27 cellular contexts compared by ENCODE assay signal in the genomic region with DNA sequence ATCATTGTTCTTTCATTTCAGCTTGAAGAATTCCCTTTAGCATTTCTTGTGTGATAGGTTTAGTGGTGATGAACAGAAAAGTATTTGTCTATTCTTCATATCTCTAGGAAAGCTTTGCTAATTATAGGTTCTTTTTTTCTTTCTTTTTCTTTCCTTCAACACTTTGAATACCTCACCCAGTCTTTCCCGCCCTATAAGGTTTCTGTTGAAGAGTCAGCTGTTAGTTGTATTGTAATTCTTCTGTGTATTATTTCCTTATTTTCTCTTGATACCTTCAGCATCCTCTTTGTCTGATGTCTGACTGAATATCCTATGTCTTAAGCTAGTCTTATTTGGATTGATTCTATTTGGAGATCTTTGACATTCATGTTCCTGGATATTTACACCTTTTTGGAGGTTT.
A peak's percentile ranks its signal among the peaks of the same experiment; 100 is the strongest.
DNase-seq lines count a peak whose midpoint lies in the region; ATAC-seq, FAIRE-seq and TF ChIP-seq lines count a peak whose summit lies in the region.
"Had no signal": no experiment of that assay in that cellular context is flagged by ENCODE, and none has a peak within 500 bp of the region (broad histone marks: within the 10 kb centered on the region; RNA-seq: fewer than 3 reads in every experiment).

No MANE protein-coding gene starts in this region.

- H3K79me2 ChIP-seq in OCI-LY1 (ENCODE audit: insufficient read depth, low read length) (no peaks in the 10 kb centered on the region), H1 (ENCODE audit: control insufficient read depth in 1 of 2, insufficient read depth in 2 of 2, low read length in 2 of 2) (no peaks in the 10 kb centered on the region), H9 (ENCODE audit: insufficient read depth, low read length) (no peaks in the 10 kb centered on the region)

- no peak overlapping the region for H4K5ac ChIP-seq in H1 (ENCODE audit: insufficient read length, low read depth, low read length)
- H4K5ac ChIP-seq in H9 (ENCODE audit: insufficient read length, low read depth, low read length), result no peak overlapping the region

- no peak for ATAC-seq in HG02870 (IDR thresholded peaks at IDR 0.05; ENCODE audit: unreplicated experiment)
- ATAC-seq: GM12878 had no signal

- H3K4me1 ChIP-seq in OCI-LY1 (ENCODE audit: insufficient read depth, low read length, severe bottlenecking), result peaks cover 15% of the 10 kb centered on the region
- no peaks in the 10 kb centered on the region for H3K4me1 ChIP-seq in H1 (replicated peaks in 1 of 4; ENCODE audit: control insufficient read depth in 3 of 4, insufficient read depth in 4 of 4, low read length in 3 of 4)
- no peaks in the 10 kb centered on the region for H3K4me1 ChIP-seq in H9 (ENCODE audit: insufficient read depth, low read length)
- H3K4me1 ChIP-seq: BE2C, BLaER1 had no signal

- TF ChIP-seq POLR2A in H1 (IDR thresholded peaks at IDR 0.05; ENCODE audit: control extremely low read depth in 1 of 2, low read depth in 2 of 2, low read length in 2 of 2), result no peak

- no peak for TF ChIP-seq RAD21 in H1 (IDR thresholded peaks at IDR 0.05 in 1 of 2, conservative IDR thresholded peaks at IDR 0.05 in 1 of 2; ENCODE audit: low read depth in 2 of 2, low read length in 2 of 2)

- H3K27me3 ChIP-seq in OCI-LY1 (ENCODE audit: insufficient read depth, low read length), result no peaks in the 10 kb centered on the region
- H3K27me3 ChIP-seq in H1 (replicated peaks in 1 of 4; ENCODE audit: control insufficient read depth in 3 of 4, extremely low read depth in 1 of 4, insufficient read depth in 3 of 4, low read length in 3 of 4), result no peaks in the 10 kb centered on the region
- H3K27me3 ChIP-seq in H9 (ENCODE audit: insufficient read depth, low read length), result no peaks in the 10 kb centered on the region
- H3K27me3 ChIP-seq: BE2C, BLaER1 had no signal

- TF ChIP-seq CTCF in OCI-LY1 (IDR thresholded peaks at IDR 0.05; ENCODE audit: low read length) (no peak), H1 (IDR thresholded peaks at IDR 0.05; ENCODE audit: control extremely low read depth in 1 of 3, insufficient read depth in 1 of 3, low read depth in 1 of 3, low read length in 3 of 3) (no peak), H9 (conservative IDR thresholded peaks at IDR 0.05) (no peak)

- H3F3A ChIP-seq in OCI-LY1 (ENCODE audit: insufficient read depth, low read length), result no peaks in the 10 kb centered on the region

- TF ChIP-seq EP300 in H1 (IDR thresholded peaks at IDR 0.05; ENCODE audit: borderline replicate concordance in 1 of 2, low read depth in 2 of 2, low read length in 2 of 2), result no peak

- H3K9me3 ChIP-seq in OCI-LY1 (ENCODE audit: low read length) (0 out of 2 replicates have a peak, but pooled peaks cover 3% of the 10 kb centered on the region), H1 (ENCODE audit: insufficient read depth in 2 of 2, low read depth in 1 of 2, low read length in 1 of 2) (no peaks in the 10 kb centered on the region), H9 (ENCODE audit: control insufficient read depth, low read depth, low read length) (peaks cover 8% of the 10 kb centered on the region)
- H3K9me3 ChIP-seq: BE2C had no signal

- no peak for FAIRE-seq in H1 (lab: Jason Lieb, UNC)
- FAIRE-seq: D721Med, GM12878, GM12892, GM18507 had no signal

- H3K4me3 ChIP-seq in OCI-LY1 (ENCODE audit: low read depth, low read length, poor library complexity, severe bottlenecking) (no peak overlapping the region), H1 (ENCODE audit: extremely low read depth in 1 of 4, insufficient read depth in 2 of 4, low read depth in 3 of 4, low read length in 4 of 4) (no peak overlapping the region)
- H3K4me3 ChIP-seq: BLaER1, GM12878 had no signal

- H2BK120ac ChIP-seq in H1 (replicated peaks; ENCODE audit: low read depth, low read length), result no peak overlapping the region
- no peak overlapping the region for H2BK120ac ChIP-seq in H9 (ENCODE audit: low read depth, low read length, poor library complexity, severe bottlenecking)

- H3K4ac ChIP-seq in H1 (replicated peaks; ENCODE audit: insufficient read length, low read depth, low read length) (no peak overlapping the region), H9 (ENCODE audit: low read depth, low read length) (no peak overlapping the region)

- H3K9ac ChIP-seq in OCI-LY1 (ENCODE audit: low read length) (no peak overlapping the region), H1 (replicated peaks in 1 of 4; ENCODE audit: extremely low read depth in 1 of 4, low read depth in 3 of 4, low read length in 3 of 4) (no peak overlapping the region), H9 (ENCODE audit: extremely low read depth, insufficient read length, low read length) (no peak overlapping the region)
- H3K9ac ChIP-seq: BLaER1 had no signal

- H4K91ac ChIP-seq in H1 (replicated peaks; ENCODE audit: insufficient read length, low read length), result no peak overlapping the region
- no peak overlapping the region for H4K91ac ChIP-seq in H9 (ENCODE audit: insufficient read length, low read depth, low read length)

- no peak overlapping the region for H3K27ac Mint-ChIP-seq in H9
- H3K27ac Mint-ChIP-seq: CD14-positive monocyte; CD4-positive, alpha-beta memory T cell; CD4-positive, CD25-positive, alpha-beta regulatory T cell; CD8-positive, alpha-beta memory T cell had no signal

- H2AFZ ChIP-seq in OCI-LY1 (ENCODE audit: low read length) (peak overlapping the region; percentile 55; the same call in 1 of the 2 replicates), H1 (ENCODE audit: low read length) (no peak overlapping the region), H9 (ENCODE audit: low read length) (no peak overlapping the region)

- no peak overlapping the region for H2BK15ac ChIP-seq in H1 (ENCODE audit: low read length)
- H2BK15ac ChIP-seq in H9 (ENCODE audit: low read depth, low read length), result no peak overlapping the region

- H3K18ac ChIP-seq in H1 (ENCODE audit: extremely low read depth, low read length), result no peak overlapping the region
- no peak overlapping the region for H3K18ac ChIP-seq in H9 (ENCODE audit: insufficient read length, low read depth, low read length)

- H2AK5ac ChIP-seq in H1 (ENCODE audit: low read depth, low read length) (no peak overlapping the region), H9 (ENCODE audit: insufficient read length, low read length) (no peak overlapping the region)

- H2BK5ac ChIP-seq in H1 (ENCODE audit: low read depth, low read length) (no peak overlapping the region), H9 (ENCODE audit: insufficient read length, low read length) (no peak overlapping the region)

- CTCF ChIA-PET in HEK293T (lab: Yijun Ruan, JAX), result interaction anchor here (1.3 kb wide), 1 partner anchor 398 kb away, joined by 3 read pairs; no protein-coding TSS in a partner anchor
- CTCF ChIA-PET in H1 (lab: Charles Lee; ENCODE audit: partially characterized antibody), result interaction anchor here (0.7 kb wide), 1 partner anchor 218 kb away, joined by 3 read pairs; no protein-coding TSS in a partner anchor

- H3K23me2 ChIP-seq in H1 (ENCODE audit: low read depth, low read length) (no peaks in the 10 kb centered on the region), H9 (ENCODE audit: insufficient read length, low read depth, low read length, poor library complexity, severe bottlenecking) (no peaks in the 10 kb centered on the region)

- peaks cover 12 to 22% of the 10 kb centered on the region in 2 experiments for H3K9me3 Mint-ChIP-seq in H9

- H3K79me1 ChIP-seq in H1 (ENCODE audit: low read depth, low read length) (no peaks in the 10 kb centered on the region), H9 (ENCODE audit: insufficient read depth, low read depth, low read length, poor library complexity, severe bottlenecking) (no peaks in the 10 kb centered on the region)

- H3K27me3 Mint-ChIP-seq in H9 (ENCODE audit: low read depth), result no peaks in the 10 kb centered on the region
- H3K27me3 Mint-ChIP-seq: CD4-positive, alpha-beta memory T cell; CD4-positive, CD25-positive, alpha-beta regulatory T cell; CD8-positive, alpha-beta memory T cell had no signal

- POLR2A ChIA-PET in HEK293T (lab: Yijun Ruan, JAX), result interaction anchor here (0.7 kb wide), 1 partner anchor 9 kb away, joined by 3 read pairs; no protein-coding TSS in a partner anchor
- POLR2A ChIA-PET in H1 (lab: Charles Lee; ENCODE audit: partially characterized antibody), result no interaction called here

- H4K20me1 ChIP-seq in OCI-LY1 (ENCODE audit: insufficient read depth, low read length) (no peaks in the 10 kb centered on the region), H1 (replicated peaks in 1 of 2; ENCODE audit: control insufficient read depth in 1 of 2, insufficient read depth in 2 of 2, low read length in 2 of 2) (no peaks in the 10 kb centered on the region), H9 (ENCODE audit: control insufficient read depth, insufficient read depth, insufficient read length) (no peaks in the 10 kb centered on the region)
- H4K20me1 ChIP-seq: BLaER1 had no signal

- H3K56ac ChIP-seq in H1 (replicated peaks; ENCODE audit: insufficient read length, low read depth, low read length) (no peak overlapping the region), H9 (ENCODE audit: insufficient read length, low read depth, low read length) (no peak overlapping the region)

- no peaks in the 10 kb centered on the region for H3K36me3 ChIP-seq in OCI-LY1 (ENCODE audit: insufficient read depth, low read length)
- H3K36me3 ChIP-seq in H1 (ENCODE audit: control insufficient read depth in 2 of 4, insufficient read depth in 4 of 4, low read length in 3 of 4), result no peaks in the 10 kb centered on the region
- H3K36me3 ChIP-seq: BE2C, BLaER1 had no signal

- H3K23ac ChIP-seq in H1 (ENCODE audit: insufficient read length), result no peak overlapping the region
- no peak overlapping the region for H3K23ac ChIP-seq in H9 (ENCODE audit: insufficient read length, low read depth, low read length)

- no peak overlapping the region for H3K4me2 ChIP-seq in OCI-LY1 (ENCODE audit: low read length)
- no peak overlapping the region for H3K4me2 ChIP-seq in H1 (ENCODE audit: insufficient read depth in 1 of 2, low read depth in 2 of 2, low read length in 2 of 2)
- no peak overlapping the region for H3K4me2 ChIP-seq in H9 (ENCODE audit: insufficient read depth, insufficient read length, low read length)
- H3K4me2 ChIP-seq: BLaER1 had no signal

- no peak overlapping the region for H3K27ac ChIP-seq in OCI-LY1 (ENCODE audit: low read depth, low read length, poor library complexity, severe bottlenecking)
- H3K27ac ChIP-seq in H1 (ENCODE audit: low read depth, low read length), result no peak overlapping the region
- H3K27ac ChIP-seq in H9 (ENCODE audit: insufficient read length, low read depth, low read length), result no peak overlapping the region
- H3K27ac ChIP-seq: BLaER1 had no signal

- WGBS in H1 (ENCODE audit: extremely low coverage in 1 of 2, insufficient coverage in 1 of 2, insufficient read length in 1 of 2, insufficient replicate concordance in 2 of 2, low coverage in 1 of 2, low lambda C conversion rate in 2 of 2, missing lambda C conversion rate in 1 of 2), 2 experiments, result 85% methylated on average over 1 of the region's 1 CpG; no CpG with 5 or more reads in 1 of the 2 experiments
- no CpG with 5 or more reads among the region's 1 CpG for WGBS in H9 (ENCODE audit: extremely low coverage, insufficient read length, low lambda C conversion rate)

- H3K9me2 ChIP-seq in OCI-LY1 (ENCODE audit: low read depth, low read length), result no peaks in the 10 kb centered on the region

- H3K4me1 Mint-ChIP-seq in H9, result peaks cover 11 to 12% of the 10 kb centered on the region in 2 experiments
- H3K4me1 Mint-ChIP-seq: CD14-positive monocyte; CD8-positive, alpha-beta memory T cell had no signal

- no peak overlapping the region for H3K14ac ChIP-seq in H1 (ENCODE audit: insufficient read length)
- no peak overlapping the region for H3K14ac ChIP-seq in H9 (ENCODE audit: insufficient read depth, low read length)

- no peak overlapping the region for H2BK20ac ChIP-seq in H1 (ENCODE audit: low read length)
- no peak overlapping the region for H2BK20ac ChIP-seq in H9 (ENCODE audit: low read depth, low read length, poor library complexity, severe bottlenecking)

- H3T11ph ChIP-seq in H9 (ENCODE audit: low read length), result no peak overlapping the region

- H2BK12ac ChIP-seq in H1 (ENCODE audit: low read depth, low read length) (no peak overlapping the region), H9 (ENCODE audit: insufficient read length, low read depth, low read length) (no peak overlapping the region)

- no peak overlapping the region for H3K4me3 Mint-ChIP-seq in H9
- H3K4me3 Mint-ChIP-seq: CD14-positive monocyte; CD4-positive, alpha-beta memory T cell; CD4-positive, CD25-positive, alpha-beta regulatory T cell; CD8-positive, alpha-beta memory T cell had no signal

- H4K8ac ChIP-seq in H1 (ENCODE audit: extremely low read depth, insufficient read depth, low read length) (no peak overlapping the region), H9 (replicated peaks; ENCODE audit: insufficient read length, low read depth, low read length) (no peak overlapping the region)

- DNase-seq in HEK293T (ENCODE audit: extremely low spot score) (no peak), H1 (ENCODE audit: low read depth in 1 of 2, low spot score in 2 of 2) (no peak), DMS114 treated with DMSO at 0.1 percent for 48 hours (lab: John Stamatoyannopoulos, UW; ENCODE audit: unreplicated experiment) (no peak), H9 (no peak)
- DNase-seq: 8988T; ACHN; BE2C; C1 segment of cervical spinal cord; Calu3; CD4-positive, alpha-beta memory T cell; CD4-positive, CD25-positive, alpha-beta regulatory T cell; CD8-positive, alpha-beta memory T cell; COR-L47; DMS153; DMS53; DMS79; DND-41; EL; GDM1 had no signal

- H3K36me3 Mint-ChIP-seq in H9 (ENCODE audit: insufficient read depth in 1 of 3, low read depth in 3 of 3), result peaks cover 9 to 13% (median 13%) of the 10 kb centered on the region in 3 experiments
- H3K36me3 Mint-ChIP-seq: CD14-positive monocyte; CD4-positive, alpha-beta memory T cell; CD4-positive, CD25-positive, alpha-beta regulatory T cell; CD8-positive, alpha-beta memory T cell had no signal
